ENCODE assay signal across 19 cellular contexts in genomic region chrX:80806557-80806956, GRCh38. TPM values are rescaled to one million over a fixed set of nuclear protein-coding genes. Genes with fewer than 3 reads are reported as not detected.
DNase-seq lines count a peak whose midpoint lies in the region; ATAC-seq, FAIRE-seq and TF ChIP-seq lines count a peak whose summit lies in the region.
"Had no signal": no experiment of that assay in that cellular context is flagged by ENCODE, and none has a peak within 500 bp of the region (broad histone marks: within the 10 kb centered on the region; RNA-seq: fewer than 3 reads in every experiment).

No MANE protein-coding gene starts in this region.

- POLR2A ChIA-PET in activated naive CD8-positive, alpha-beta T cell treated with anti-CD3 and anti-CD28 coated beads, Interleukin-2, amount 10 ng/mL, durations not matched to agents 7 days and 5 days (lab: Charles Lee): interaction anchor here (1.0 kb wide), 1 partner anchor 396 kb away, joined by 3 read pairs; the partner anchor contains the start of gene SH3BGRL

- H3K4me3 ChIP-seq in OCI-LY1 (ENCODE audit: low read depth, low read length, poor library complexity, severe bottlenecking): peak overlapping the region; percentile 85
- H3K4me3 ChIP-seq in endocrine pancreas (ENCODE audit: control insufficient read depth, insufficient read depth, low read length): peak overlapping the region; percentile 91
- no peak overlapping the region for H3K4me3 ChIP-seq in pancreas
- no peak overlapping the region for H3K4me3 ChIP-seq in foreskin fibroblast (ENCODE audit: low read depth in 1 of 2, low read length in 2 of 2)

- no peaks in the 10 kb centered on the region for H3K27me3 Mint-ChIP-seq in activated naive CD8-positive, alpha-beta T cell treated with anti-CD3 and anti-CD28 coated beads, Interleukin-2, amount 10 ng/mL, durations not matched to agents 7 days and 5 days
- H3K27me3 Mint-ChIP-seq in activated naive CD8-positive, alpha-beta T cell treated with anti-CD3 and anti-CD28 coated beads for 36 hours: no peaks in the 10 kb centered on the region
- H3K27me3 Mint-ChIP-seq: activated naive CD4-positive, alpha-beta T cell treated with anti-CD3 and anti-CD28 coated beads, Interleukin-2, amount 50 U/mL, for 24 hours; activated T-cell treated with anti-CD3 and anti-CD28 coated beads, Interleukin-2, amount 50 U/mL, for 24 hours had no signal

- TF ChIP-seq POLR2A in GM12892 (IDR thresholded peaks at IDR 0.05; ENCODE audit: low read depth, low read length): no peak

- H2AFZ ChIP-seq in OCI-LY1 (ENCODE audit: low read length): no peak overlapping the region
- H2AFZ ChIP-seq: parathyroid adenoma had no signal

- peaks cover 5% of the 10 kb centered on the region for H3K36me3 Mint-ChIP-seq in activated naive CD8-positive, alpha-beta T cell treated with anti-CD3 and anti-CD28 coated beads, Interleukin-2, amount 10 ng/mL, durations not matched to agents 7 days and 5 days
- peaks cover 8% of the 10 kb centered on the region for H3K36me3 Mint-ChIP-seq in activated naive CD8-positive, alpha-beta T cell treated with anti-CD3 and anti-CD28 coated beads for 36 hours
- H3K36me3 Mint-ChIP-seq: activated naive CD4-positive, alpha-beta T cell treated with anti-CD3 and anti-CD28 coated beads, Interleukin-2, amount 50 U/mL, for 24 hours had no signal

- H3K9me3 ChIP-seq in OCI-LY1 (ENCODE audit: low read length) (no peaks in the 10 kb centered on the region), endocrine pancreas (ENCODE audit: control insufficient read depth, low read length) (no peaks in the 10 kb centered on the region), pancreas (no peaks in the 10 kb centered on the region)
- H3K9me3 ChIP-seq: SJCRH30 had no signal

- H3K27ac ChIP-seq in OCI-LY1 (ENCODE audit: low read depth, low read length, poor library complexity, severe bottlenecking) (no peak overlapping the region), pancreas (no peak overlapping the region)
- H3K27ac ChIP-seq: brain microvascular endothelial cell, parathyroid adenoma had no signal

- FAIRE-seq in pancreas (lab: Jason Lieb, UNC) (peak; percentile 29), GM12892 (lab: Jason Lieb, UNC) (no peak)
- FAIRE-seq: H1 had no signal

- intact Hi-C loops in pancreas (cut with DNase I): no loop called here

- H3K9me3 Mint-ChIP-seq in activated naive CD8-positive, alpha-beta T cell treated with anti-CD3 and anti-CD28 coated beads, Interleukin-2, amount 10 ng/mL, durations not matched to agents 7 days and 5 days: no peaks in the 10 kb centered on the region
- no peaks in the 10 kb centered on the region for H3K9me3 Mint-ChIP-seq in activated naive CD8-positive, alpha-beta T cell treated with anti-CD3 and anti-CD28 coated beads for 36 hours
- H3K9me3 Mint-ChIP-seq: activated naive CD4-positive, alpha-beta T cell treated with anti-CD3 and anti-CD28 coated beads, Interleukin-2, amount 50 U/mL, for 24 hours; activated T-cell treated with anti-CD3 and anti-CD28 coated beads, Interleukin-2, amount 50 U/mL, for 24 hours had no signal

- DNase-seq in activated naive CD8-positive, alpha-beta T cell treated with anti-CD3 and anti-CD28 coated beads, Interleukin-2, amount 10 ng/mL, durations not matched to agents 7 days and 5 days: no peak
- no peak for DNase-seq in activated naive CD8-positive, alpha-beta T cell treated with anti-CD3 and anti-CD28 coated beads for 36 hours
- DNase-seq in pancreas: no peak
- no peak for DNase-seq in foreskin fibroblast
- no peak for DNase-seq in GM12892 (ENCODE audit: insufficient read length)
- DNase-seq in SHP77 (lab: John Stamatoyannopoulos, UW): no peak
- DNase-seq: activated CD4-positive, alpha-beta T cell treated with anti-CD3 and anti-CD28 coated beads, Interleukin-2, amount 50 U/mL, for 48 hours; activated T-cell treated with anti-CD3 and anti-CD28 coated beads, Interleukin-2, amount 50 U/mL, for 24 hours; brain microvascular endothelial cell; DMS53; head of caudate nucleus; IMR-90; NCI-H1694; SJCRH30 had no signal

- peaks cover 11% of the 10 kb centered on the region for H3K4me1 Mint-ChIP-seq in activated naive CD8-positive, alpha-beta T cell treated with anti-CD3 and anti-CD28 coated beads, Interleukin-2, amount 10 ng/mL, durations not matched to agents 7 days and 5 days
- peaks cover 12% of the 10 kb centered on the region for H3K4me1 Mint-ChIP-seq in activated naive CD8-positive, alpha-beta T cell treated with anti-CD3 and anti-CD28 coated beads for 36 hours

- H3K79me2 ChIP-seq in OCI-LY1 (ENCODE audit: insufficient read depth, low read length): peaks cover 38% of the 10 kb centered on the region
- H3K79me2 ChIP-seq: parathyroid adenoma had no signal

- no peaks in the 10 kb centered on the region for H3K9me2 ChIP-seq in OCI-LY1 (ENCODE audit: low read depth, low read length)

- ATAC-seq in activated naive CD8-positive, alpha-beta T cell treated with anti-CD3 and anti-CD28 coated beads, Interleukin-2, amount 10 ng/mL, durations not matched to agents 7 days and 5 days (ENCODE audit: low read depth): no peak
- ATAC-seq in pancreas: no peak

- peak overlapping the region; percentile 77 for H3K4me2 ChIP-seq in OCI-LY1 (ENCODE audit: low read length)

- H3K9ac ChIP-seq in OCI-LY1 (ENCODE audit: low read length): peak overlapping the region; percentile 61
- H3K9ac ChIP-seq in endocrine pancreas (ENCODE audit: control insufficient read depth, insufficient read depth, low read length): no peak overlapping the region
- H3K9ac ChIP-seq: parathyroid adenoma had no signal

- no peaks in the 10 kb centered on the region for H4K20me1 ChIP-seq in OCI-LY1 (ENCODE audit: insufficient read depth, low read length)

- H3K27ac Mint-ChIP-seq in activated naive CD8-positive, alpha-beta T cell treated with anti-CD3 and anti-CD28 coated beads, Interleukin-2, amount 10 ng/mL, durations not matched to agents 7 days and 5 days: no peak overlapping the region
- H3K27ac Mint-ChIP-seq in activated naive CD8-positive, alpha-beta T cell treated with anti-CD3 and anti-CD28 coated beads for 36 hours: no peak overlapping the region
- H3K27ac Mint-ChIP-seq: activated naive CD4-positive, alpha-beta T cell treated with anti-CD3 and anti-CD28 coated beads, Interleukin-2, amount 50 U/mL, for 24 hours had no signal

- H3K36me3 ChIP-seq in OCI-LY1 (ENCODE audit: insufficient read depth, low read length): no peaks in the 10 kb centered on the region
- H3K36me3 ChIP-seq in endocrine pancreas (ENCODE audit: control insufficient read depth, insufficient read depth, low read length): no peaks in the 10 kb centered on the region
- no peaks in the 10 kb centered on the region for H3K36me3 ChIP-seq in pancreas
- H3K36me3 ChIP-seq: brain microvascular endothelial cell, SJCRH30 had no signal

- H3K4me3 Mint-ChIP-seq in activated naive CD8-positive, alpha-beta T cell treated with anti-CD3 and anti-CD28 coated beads, Interleukin-2, amount 10 ng/mL, durations not matched to agents 7 days and 5 days: peak overlapping the region; percentile 22
- H3K4me3 Mint-ChIP-seq in activated naive CD8-positive, alpha-beta T cell treated with anti-CD3 and anti-CD28 coated beads for 36 hours: no peak overlapping the region

- H3K27me3 ChIP-seq in OCI-LY1 (ENCODE audit: insufficient read depth, low read length): no peaks in the 10 kb centered on the region
- H3K27me3 ChIP-seq in endocrine pancreas (ENCODE audit: control insufficient read depth, insufficient read depth, low read length): no peaks in the 10 kb centered on the region
- H3K27me3 ChIP-seq in pancreas: no peaks in the 10 kb centered on the region
- H3K27me3 ChIP-seq: brain microvascular endothelial cell, SJCRH30 had no signal

- 58 to 71% methylated on average over 1 of the region's 1 CpG for WGBS in pancreas, 2 donors

- H3F3A ChIP-seq in OCI-LY1 (ENCODE audit: insufficient read depth, low read length): no peaks in the 10 kb centered on the region

- H3K4me1 ChIP-seq in OCI-LY1 (ENCODE audit: insufficient read depth, low read length, severe bottlenecking) (peaks cover 21% of the 10 kb centered on the region), endocrine pancreas (ENCODE audit: control insufficient read depth, insufficient read depth, low read length) (peaks cover 5% of the 10 kb centered on the region), pancreas (no peaks in the 10 kb centered on the region)
- H3K4me1 ChIP-seq: parathyroid adenoma, SJCRH30 had no signal

- TF ChIP-seq CTCF in OCI-LY1 (IDR thresholded peaks at IDR 0.05; ENCODE audit: low read length) (no peak), pancreas (IDR thresholded peaks at IDR 0.05) (no peak), foreskin fibroblast (IDR thresholded peaks at IDR 0.05; ENCODE audit: low read depth, low read length) (no peak)

RNA-seq across cellular contexts. Expression of gene BRWD3, which starts 3.1 kb away (rescaled TPM):
- total RNA-seq in activated naive CD8-positive, alpha-beta T cell treated with anti-CD3 and anti-CD28 coated beads, Interleukin-2, amount 10 ng/mL, durations not matched to agents 7 days and 5 days: 10 to 100 TPM; 30.3 to 31.8 TPM
- total RNA-seq in activated naive CD8-positive, alpha-beta T cell treated with anti-CD3 and anti-CD28 coated beads for 36 hours: 10 to 100 TPM; 12.0 to 12.5 TPM
- 10 to 100 TPM in 3 of 6 donors, 1 to 10 TPM in 3; 6.8 to 15.7 (median 9.8) TPM for total RNA-seq in pancreas
- polyA plus RNA-seq in pancreas: 1 to 10 TPM; 1.8 to 3.9 TPM
- polyA plus RNA-seq in GM12892 (2012; ENCODE audit: missing spikeins): 12.0 TPM

Comparison
In these comparisons a context has a peak if more than half of its experiments do, and no peak if none do; other contexts are left out.
1. H3K4me3 ChIP-seq: peak in OCI-LY1 (single experiment) and endocrine pancreas (single experiment); none in pancreas (0 of 4) and foreskin fibroblast (0 of 2).